Comparison of ENCODE assay signal across 8 cellular contexts in the genomic region with DNA sequence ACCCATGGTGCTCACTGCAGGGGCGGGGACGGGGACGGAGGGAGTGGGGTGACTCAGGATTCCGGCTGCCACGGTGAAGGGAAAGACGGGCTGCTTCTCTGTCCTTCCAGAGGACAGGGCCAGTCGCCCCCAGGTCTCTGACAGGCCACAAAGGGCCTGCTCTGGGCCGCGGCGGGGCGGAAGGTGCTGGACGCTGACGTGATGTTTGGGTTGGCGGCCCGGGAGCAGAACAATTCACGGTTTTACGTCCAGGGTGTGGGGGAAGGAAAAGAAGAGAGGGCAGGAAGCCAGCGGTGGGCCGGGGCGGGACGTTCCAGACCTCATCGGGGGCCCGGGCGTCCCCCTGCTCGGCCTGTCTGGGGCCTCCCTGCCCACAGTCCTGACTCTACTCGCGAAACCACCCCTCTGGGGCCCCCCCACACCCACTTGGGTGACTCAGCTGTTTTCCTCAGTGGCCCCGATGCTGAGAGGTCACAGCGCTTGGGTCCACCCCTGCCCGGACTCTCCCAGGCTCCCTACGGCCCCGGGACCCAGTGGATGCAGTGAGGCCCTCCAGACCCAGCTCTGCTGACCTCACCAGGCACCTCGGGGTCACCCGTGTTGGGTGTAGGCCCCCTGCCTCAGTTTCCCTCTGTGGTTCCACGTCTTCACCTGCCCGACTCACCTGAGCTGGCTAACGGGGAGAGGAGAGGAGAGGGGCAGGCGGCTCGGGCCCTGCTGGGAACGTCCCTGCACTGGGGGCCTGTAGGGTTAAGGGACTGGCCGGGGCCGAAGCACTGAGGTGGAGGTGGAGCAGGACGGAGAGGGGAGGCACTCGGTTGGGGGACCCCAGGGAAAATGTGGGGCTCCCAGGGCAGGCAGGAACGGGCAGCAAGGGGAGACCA. TPM values are rescaled to one million over a fixed set of nuclear protein-coding genes. Genes with fewer than 3 reads are reported as not detected.
DNase-seq lines count a peak whose midpoint lies in the region; TF ChIP-seq lines count a peak whose summit lies in the region.

No MANE protein-coding gene starts in this region.

- no peaks in the 10 kb centered on the region for H3K9me3 Mint-ChIP-seq in stimulated activated naive CD8-positive, alpha-beta T cell treated with anti-CD3 and anti-CD28 coated beads, Interleukin-15, Interleukin-2, amounts not matched to agents 100 ng/mL and 50 ng/mL, for 24 hours

- H3K27me3 ChIP-seq in mesendoderm (ENCODE audit: insufficient read depth, low read length, poor library complexity) (no peaks in the 10 kb centered on the region), HAP-1 (ENCODE audit: low read depth) (no peaks in the 10 kb centered on the region)

- H4K8ac ChIP-seq in mesendoderm (ENCODE audit: low read depth, low read length), result no peak overlapping the region

- no CpG with 5 or more reads among the region's 45 CpGs for WGBS in mesendoderm (ENCODE audit: extremely low coverage, insufficient coverage, low lambda C conversion rate)

- peak overlapping the region; percentile 83 for H3K27ac Mint-ChIP-seq in stimulated activated naive CD8-positive, alpha-beta T cell treated with anti-CD3 and anti-CD28 coated beads, Interleukin-15, Interleukin-2, amounts not matched to agents 100 ng/mL and 50 ng/mL, for 24 hours

- H2BK120ac ChIP-seq in mesendoderm (ENCODE audit: low read depth, low read length), result no peak overlapping the region

- H3K36me3 ChIP-seq in mesendoderm (ENCODE audit: control insufficient read depth, insufficient read depth, low read length) (no peaks in the 10 kb centered on the region), HAP-1 (replicated peaks) (no peaks in the 10 kb centered on the region)

- peak overlapping the region; percentile 64 for H3K56ac ChIP-seq in mesendoderm (ENCODE audit: low read length)

- no peak overlapping the region for H2BK15ac ChIP-seq in mesendoderm (replicated peaks; ENCODE audit: low read depth)

- H3K4me1 Mint-ChIP-seq in stimulated activated naive CD8-positive, alpha-beta T cell treated with anti-CD3 and anti-CD28 coated beads, Interleukin-15, Interleukin-2, amounts not matched to agents 100 ng/mL and 50 ng/mL, for 24 hours (ENCODE audit: low read depth), result peaks cover 46% of the 10 kb centered on the region

- no peak for TF ChIP-seq CTCF in cardiac fibroblast (IDR thresholded peaks at IDR 0.05; ENCODE audit: low read depth, low read length)

- H3K27me3 Mint-ChIP-seq in stimulated activated naive CD8-positive, alpha-beta T cell treated with anti-CD3 and anti-CD28 coated beads, Interleukin-15, Interleukin-2, amounts not matched to agents 100 ng/mL and 50 ng/mL, for 24 hours, result no peaks in the 10 kb centered on the region

- no peak overlapping the region for H2BK5ac ChIP-seq in mesendoderm (ENCODE audit: low read length)

- H3K9ac ChIP-seq in mesendoderm (ENCODE audit: low read length), result no peak overlapping the region

- H3K23ac ChIP-seq in mesendoderm (ENCODE audit: low read length), result no peak overlapping the region

- H2AK5ac ChIP-seq in mesendoderm (ENCODE audit: low read length), result no peak overlapping the region

- H3K4me3 ChIP-seq in cardiac fibroblast (replicated peaks in 1 of 2; ENCODE audit: low read depth in 2 of 2, low read length in 2 of 2) (peak overlapping the region in 1 of 2 donors; percentile 36), mesendoderm (ENCODE audit: low read length) (no peak overlapping the region), HAP-1 (no peak overlapping the region)

- no peak overlapping the region for H3K4me2 ChIP-seq in mesendoderm (ENCODE audit: low read length)

- peaks cover 1% of the 10 kb centered on the region for H3K79me2 ChIP-seq in mesendoderm (ENCODE audit: control insufficient read depth, insufficient read depth, low read length)

- peaks cover 5% of the 10 kb centered on the region for H3K36me3 Mint-ChIP-seq in stimulated activated naive CD8-positive, alpha-beta T cell treated with anti-CD3 and anti-CD28 coated beads, Interleukin-15, Interleukin-2, amounts not matched to agents 100 ng/mL and 50 ng/mL, for 24 hours (ENCODE audit: low read depth)

- peaks cover 2% of the 10 kb centered on the region for H3K4me1 ChIP-seq in mesendoderm (ENCODE audit: control insufficient read depth, low read depth, low read length)
- H3K4me1 ChIP-seq in HAP-1, result no peaks in the 10 kb centered on the region

- in situ Hi-C loops in HAP-1 (cut with MboI; ENCODE audit: low sequenced_read_pairs), result no loop called here

- H4K5ac ChIP-seq in mesendoderm (ENCODE audit: low read length), result no peak overlapping the region

- H3K4ac ChIP-seq in mesendoderm (ENCODE audit: low read depth, low read length), result peak overlapping the region; percentile 10

- H3K27ac ChIP-seq in mesendoderm (ENCODE audit: low read depth, low read length), result peak overlapping the region; percentile 19

- peak overlapping the region; percentile 15 for H3K18ac ChIP-seq in mesendoderm (ENCODE audit: low read length)

- peak overlapping the region; percentile 62 for H3K4me3 Mint-ChIP-seq in stimulated activated naive CD8-positive, alpha-beta T cell treated with anti-CD3 and anti-CD28 coated beads, Interleukin-15, Interleukin-2, amounts not matched to agents 100 ng/mL and 50 ng/mL, for 24 hours

- DNase-seq in activated effector memory CD4-positive, alpha-beta T cell treated with anti-CD3 and anti-CD28 coated beads, Interleukin-2, amount 50 U/mL, for 16 hours, result peak; percentile 74
- no peak for DNase-seq in activated effector memory CD4-positive, alpha-beta T cell treated with Interleukin-2 at 50 U/mL for 16 hours
- peak; percentile 86 to 87 for DNase-seq in cardiac fibroblast (ENCODE audit: low read depth in 2 of 2)
- no peak for DNase-seq in mesendoderm
- DNase-seq in NOMO-1 treated with DMSO at 0.1 percent for 48 hours (lab: John Stamatoyannopoulos, UW; ENCODE audit: unreplicated experiment), result no peak
- no peak for DNase-seq in medulla oblongata (ENCODE audit: extremely low spot score)
- DNase-seq in HAP-1 (ENCODE audit: low spot score in 2 of 2), result no peak

- no peaks in the 10 kb centered on the region for H3K9me3 ChIP-seq in HAP-1

- H3K79me1 ChIP-seq in mesendoderm (ENCODE audit: low read length), result peaks cover 6% of the 10 kb centered on the region

RNA-seq across cellular contexts. Expression of gene PIP5K1C, which starts 29.2 kb away (rescaled TPM):
- polyA plus RNA-seq in mesendoderm (2013, experiment 1 of 2), result 15.2 TPM
- polyA plus RNA-seq in mesendoderm (2013, experiment 2 of 2), result 16.0 TPM

RNA-seq across cellular contexts. Expression of gene TJP3, which starts 37.1 kb away (rescaled TPM):
- 4.2 TPM for polyA plus RNA-seq in mesendoderm (2013, experiment 1 of 2)
- polyA plus RNA-seq in mesendoderm (2013, experiment 2 of 2), result 3.8 TPM

RNA-seq across cellular contexts. Expression of gene CACTIN, which starts 44.4 kb away (rescaled TPM):
- 25.7 TPM for polyA plus RNA-seq in mesendoderm (2013, experiment 1 of 2)
- 28.3 TPM for polyA plus RNA-seq in mesendoderm (2013, experiment 2 of 2)

Comparison
In these comparisons a context has a peak if more than half of its experiments do, and no peak if none do; other contexts are left out.
1. DNase-seq: peak in activated effector memory CD4-positive, alpha-beta T cell treated with anti-CD3 and anti-CD28 coated beads, Interleukin-2, amount 50 U/mL, for 16 hours (single experiment) and cardiac fibroblast (2 of 2); none in activated effector memory CD4-positive, alpha-beta T cell treated with Interleukin-2 at 50 U/mL for 16 hours (single experiment), mesendoderm (single experiment), NOMO-1 treated with DMSO at 0.1 percent for 48 hours (single experiment), medulla oblongata (single experiment) and HAP-1 (0 of 2).